ENCODE assay signal across 19 cellular contexts in genomic region chr22:49328630-49329405, GRCh38.
DNase-seq lines count a peak whose midpoint lies in the region; ATAC-seq, FAIRE-seq and TF ChIP-seq lines count a peak whose summit lies in the region.
"Had no signal": no experiment of that assay in that cellular context is flagged by ENCODE, and none has a peak within 500 bp of the region (broad histone marks: within the 10 kb centered on the region; RNA-seq: fewer than 3 reads in every experiment).

No MANE protein-coding gene starts in this region.

- no peak for ATAC-seq in gastrocnemius medialis
- ATAC-seq in GM19328 (IDR thresholded peaks at IDR 0.05; ENCODE audit: unreplicated experiment), result no peak
- ATAC-seq in natural killer cell treated with Interleukin-12 subunit alpha and Interleukin-12 subunit beta and Interleukin-15 and Interleukin-18, amount 100 ng/mL, for 72 hours, result no peak

- H3K36me3 ChIP-seq in kidney (ENCODE audit: control insufficient read depth in 1 of 2, insufficient read depth in 2 of 2, low read length in 2 of 2) (no peaks in the 10 kb centered on the region), gastrocnemius medialis (no peaks in the 10 kb centered on the region)

- no peaks in the 10 kb centered on the region for H3K4me1 Mint-ChIP-seq in progenitor cell of endocrine pancreas (ENCODE audit: low read depth)
- H3K4me1 Mint-ChIP-seq in natural killer cell treated with Interleukin-12 subunit alpha and Interleukin-12 subunit beta and Interleukin-15 and Interleukin-18, amount 100 ng/mL, for 72 hours (ENCODE audit: low read depth in 2 of 2), result no peaks in the 10 kb centered on the region

- no peak overlapping the region for H3K27ac Mint-ChIP-seq in progenitor cell of endocrine pancreas
- H3K27ac Mint-ChIP-seq in natural killer cell treated with Interleukin-12 subunit alpha and Interleukin-12 subunit beta and Interleukin-15 and Interleukin-18, amount 100 ng/mL, for 72 hours, result no peak overlapping the region

- TF ChIP-seq CTCF in kidney (IDR thresholded peaks at IDR 0.05; ENCODE audit: borderline replicate concordance, extremely low read depth, insufficient read depth) (no peak), progenitor cell of endocrine pancreas (IDR thresholded peaks at IDR 0.05; ENCODE audit: unreplicated experiment) (no peak), gastrocnemius medialis (IDR thresholded peaks at IDR 0.05 in 4 of 5, conservative IDR thresholded peaks at IDR 0.05 in 1 of 5) (no peak)

- in situ Hi-C loops in gastrocnemius medialis (cut with MboI; ENCODE audit: low sequenced_read_pairs in 4 of 4), result no loop called here

- H3K27ac ChIP-seq in kidney (ENCODE audit: low read depth in 2 of 2, low read length in 2 of 2), result no peak overlapping the region
- H3K27ac ChIP-seq in gastrocnemius medialis, result no peak overlapping the region

- no peak overlapping the region for H3K4me3 ChIP-seq in kidney (ENCODE audit: low read length in 2 of 2)
- H3K4me3 ChIP-seq in gastrocnemius medialis, result no peak overlapping the region

- no peak for FAIRE-seq in kidney (lab: Jason Lieb, UNC)
- FAIRE-seq: A204.1, H54 had no signal

- peaks cover 3% of the 10 kb centered on the region for H3K9me3 Mint-ChIP-seq in progenitor cell of endocrine pancreas (ENCODE audit: low read depth)
- no peaks in the 10 kb centered on the region for H3K9me3 Mint-ChIP-seq in natural killer cell treated with Interleukin-12 subunit alpha and Interleukin-12 subunit beta and Interleukin-15 and Interleukin-18, amount 100 ng/mL, for 72 hours

- H3K27me3 Mint-ChIP-seq in progenitor cell of endocrine pancreas, result peaks cover 15% of the 10 kb centered on the region
- H3K27me3 Mint-ChIP-seq in natural killer cell treated with Interleukin-12 subunit alpha and Interleukin-12 subunit beta and Interleukin-15 and Interleukin-18, amount 100 ng/mL, for 72 hours, result peaks cover 6 to 12% of the 10 kb centered on the region in 2 donors

- H3K9me3 ChIP-seq in kidney (ENCODE audit: control insufficient read depth in 1 of 2, low read length in 2 of 2), result peaks cover 0 to 5% of the 10 kb centered on the region in 2 donors
- no peaks in the 10 kb centered on the region for H3K9me3 ChIP-seq in gastrocnemius medialis

- no peaks in the 10 kb centered on the region for H3K36me3 Mint-ChIP-seq in progenitor cell of endocrine pancreas (ENCODE audit: insufficient read depth)
- peaks cover 6% of the 10 kb centered on the region for H3K36me3 Mint-ChIP-seq in natural killer cell treated with Interleukin-12 subunit alpha and Interleukin-12 subunit beta and Interleukin-15 and Interleukin-18, amount 100 ng/mL, for 72 hours

- H3K4me3 Mint-ChIP-seq in progenitor cell of endocrine pancreas (ENCODE audit: low read depth), result no peak overlapping the region
- no peak overlapping the region for H3K4me3 Mint-ChIP-seq in natural killer cell treated with Interleukin-12 subunit alpha and Interleukin-12 subunit beta and Interleukin-15 and Interleukin-18, amount 100 ng/mL, for 72 hours

- no peaks in the 10 kb centered on the region for H3K27me3 ChIP-seq in gastrocnemius medialis

- intact Hi-C loops in kidney (cut with DNase I), result no loop called here
- intact Hi-C loops in gastrocnemius medialis (cut with DNase I; ENCODE audit: low total_unique reads), result no loop called here

- peak; percentile 22 for DNase-seq in activated effector memory CD4-positive, alpha-beta T cell treated with anti-CD3 and anti-CD28 coated beads, Interleukin-2, amount 50 U/mL, for 16 hours
- DNase-seq in activated effector memory CD4-positive, alpha-beta T cell treated with Interleukin-2 at 50 U/mL for 16 hours, result no peak
- DNase-seq in kidney, result peak; percentile 32
- peak; percentile 3 for DNase-seq in progenitor cell of endocrine pancreas (ENCODE audit: low spot score, unreplicated experiment)
- no peak for DNase-seq in gastrocnemius medialis
- no peak for DNase-seq in glomerular visceral epithelial cell (ENCODE audit: extremely low spot score)
- DNase-seq in natural killer cell treated with Interleukin-12 subunit alpha and Interleukin-12 subunit beta and Interleukin-15 and Interleukin-18, amount 100 ng/mL, for 72 hours (ENCODE audit: low spot score), result no peak
- DNase-seq: C1 segment of cervical spinal cord; DMS 273 treated with DMSO at 0.1 percent for 48 hours; KBM-7; NCI-H1048; NCI-H146; NCI-H2081 treated with DMSO at 0.1 percent for 48 hours; NCI-H524 treated with DMSO at 0.1 percent for 48 hours; NK-92 treated with Interleukin-12 subunit alpha and Interleukin-12 subunit beta, amount 100 ng/mL, for 24 hours; OCI-M1 had no signal

- no peak overlapping the region for H3K9ac ChIP-seq in kidney (ENCODE audit: low read length in 2 of 2)

- no peaks in the 10 kb centered on the region for H3K4me1 ChIP-seq in kidney (ENCODE audit: control insufficient read depth in 1 of 2, insufficient read depth in 1 of 2, low read depth in 1 of 2, low read length in 2 of 2)
- H3K4me1 ChIP-seq in gastrocnemius medialis, result no peaks in the 10 kb centered on the region

- no peak for TF ChIP-seq POLR2A in gastrocnemius medialis (IDR thresholded peaks at IDR 0.05)

Comparison
In these comparisons a context has a peak if more than half of its experiments do, and no peak if none do; other contexts are left out.
1. DNase-seq: peak in activated effector memory CD4-positive, alpha-beta T cell treated with anti-CD3 and anti-CD28 coated beads, Interleukin-2, amount 50 U/mL, for 16 hours (single experiment), kidney (single experiment) and progenitor cell of endocrine pancreas (single experiment); none in activated effector memory CD4-positive, alpha-beta T cell treated with Interleukin-2 at 50 U/mL for 16 hours (single experiment), gastrocnemius medialis (0 of 2), glomerular visceral epithelial cell (single experiment) and natural killer cell treated with Interleukin-12 subunit alpha and Interleukin-12 subunit beta and Interleukin-15 and Interleukin-18, amount 100 ng/mL, for 72 hours (single experiment).